Comparison of ENCODE assay signal across 14 cellular contexts in the genomic region with DNA sequence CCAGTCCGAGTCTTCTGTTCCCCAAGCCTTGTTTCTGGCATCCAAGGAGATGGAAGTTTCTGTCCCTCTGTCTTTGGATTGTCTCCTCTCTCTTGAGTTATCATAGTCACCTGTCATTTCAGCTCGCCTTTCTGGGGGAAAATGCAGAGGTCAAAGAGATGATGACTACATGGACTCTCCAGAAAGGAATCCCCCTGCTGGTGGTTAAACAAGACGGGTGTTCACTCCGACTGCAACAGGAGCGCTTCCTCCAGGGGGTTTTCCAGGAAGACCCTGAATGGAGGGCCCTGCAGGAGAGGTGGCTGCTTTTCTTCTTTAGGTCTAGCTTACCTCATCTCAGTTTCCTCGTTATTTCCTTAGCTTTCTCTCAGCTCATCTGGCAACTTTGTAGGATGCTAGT. TPM values are rescaled to one million over a fixed set of nuclear protein-coding genes. Genes with fewer than 3 reads are reported as not detected.
DNase-seq lines count a peak whose midpoint lies in the region; ATAC-seq and TF ChIP-seq lines count a peak whose summit lies in the region.
"Had no signal": no experiment of that assay in that cellular context is flagged by ENCODE, and none has a peak within 500 bp of the region (broad histone marks: within the 10 kb centered on the region; RNA-seq: fewer than 3 reads in every experiment).

No MANE protein-coding gene starts in this region.

- H3K27me3 Mint-ChIP-seq in activated naive CD4-positive, alpha-beta T cell treated with anti-CD3 and anti-CD28 coated beads, Interleukin-2, amount 50 U/mL, for 24 hours = no peaks in the 10 kb centered on the region

- no peak overlapping the region for H2AK5ac ChIP-seq in IMR-90 (ENCODE audit: low read depth, low read length)

- no peak for TF ChIP-seq POLR2A in IMR-90 (IDR thresholded peaks at IDR 0.05; ENCODE audit: low read depth, low read length)

- H4K5ac ChIP-seq in IMR-90 (ENCODE audit: low read depth, low read length) = no peak overlapping the region

- no peaks in the 10 kb centered on the region for H3K9me3 Mint-ChIP-seq in activated naive CD4-positive, alpha-beta T cell treated with anti-CD3 and anti-CD28 coated beads, Interleukin-2, amount 50 U/mL, for 24 hours
- H3K9me3 Mint-ChIP-seq in activated naive CD4-positive, alpha-beta T cell treated with anti-CD3 and anti-CD28 coated beads, Interleukin-2, amount 50 U/mL, for 72 hours = no peaks in the 10 kb centered on the region
- H3K9me3 Mint-ChIP-seq: activated T-helper 2 cell treated with anti-CD3 and anti-CD28 coated beads, Interferon-gamma antibody, Interleukin-2, Interleukin-4, amounts not matched to agents 10 μg/mL and 5 μg/mL and 100 μg/mL, durations not matched to agents 14 hours and 24 hours and 36 hours had no signal

- no peak overlapping the region for H3K18ac ChIP-seq in IMR-90 (ENCODE audit: low read depth, low read length)

- H3K9ac ChIP-seq in IMR-90 (ENCODE audit: low read depth, low read length) (no peak overlapping the region), smooth muscle cell (ENCODE audit: low read depth) (no peak overlapping the region)

- no peak overlapping the region for H3K4me2 ChIP-seq in IMR-90 (ENCODE audit: low read depth, low read length)
- H3K4me2 ChIP-seq in smooth muscle cell = no peak overlapping the region

- H3K79me1 ChIP-seq in IMR-90 (ENCODE audit: low read depth in 1 of 2, low read length in 2 of 2) = no peaks in the 10 kb centered on the region

- H3K23ac ChIP-seq in IMR-90 (ENCODE audit: low read depth, low read length) = no peak overlapping the region

- H3F3A ChIP-seq in smooth muscle cell (ENCODE audit: low read depth) = no peaks in the 10 kb centered on the region

- H3K4me1 ChIP-seq in IMR-90 (ENCODE audit: control insufficient read depth, insufficient read depth, low read length) (no peaks in the 10 kb centered on the region), smooth muscle cell (ENCODE audit: low read depth) (no peaks in the 10 kb centered on the region), tibial artery (peaks cover 0 to 17% (median 0%) of the 10 kb centered on the region in 4 donors)
- H3K4me1 ChIP-seq: suprapubic skin had no signal

- no peak for ATAC-seq in activated naive CD4-positive, alpha-beta T cell treated with anti-CD3 and anti-CD28 coated beads, Interleukin-2, amount 50 U/mL, for 72 hours
- ATAC-seq in IMR-90 (ENCODE audit: low read depth) = no peak
- ATAC-seq in GM21360 (IDR thresholded peaks at IDR 0.05; ENCODE audit: unreplicated experiment) = no peak

- no peak overlapping the region for H3K4ac ChIP-seq in IMR-90 (ENCODE audit: low read depth, low read length)

- no peaks in the 10 kb centered on the region for H3K79me2 ChIP-seq in smooth muscle cell (ENCODE audit: low read depth)

- no TSS peak for BruUV-seq in IMR-90 (replicated peaks; lab: Mats Ljungman, UMichigan)

- H2AK9ac ChIP-seq in IMR-90 (replicated peaks; ENCODE audit: low read depth, low read length, poor library complexity) = no peak overlapping the region

- no peak for DNase-seq in activated naive CD4-positive, alpha-beta T cell treated with anti-CD3 and anti-CD28 coated beads, Interleukin-2, amount 50 U/mL, for 72 hours (ENCODE audit: low spot score in 2 of 2)
- DNase-seq in IMR-90 (no peak), choroid plexus epithelial cell (ENCODE audit: low read depth) (no peak), smooth muscle cell (lab: John Stamatoyannopoulos, UW; ENCODE audit: unreplicated experiment) (no peak), tibial artery (no peak), GM19240 (ENCODE audit: insufficient read length, low spot score) (no peak)
- DNase-seq: activated CD4-positive, alpha-beta T cell treated with anti-CD3 and anti-CD28 coated beads, Interleukin-2, amount 50 U/mL, for 4 hours; DMS153; NCI-H1105; NCI-H446 had no signal

- H3K27ac Mint-ChIP-seq in activated naive CD4-positive, alpha-beta T cell treated with anti-CD3 and anti-CD28 coated beads, Interleukin-2, amount 50 U/mL, for 24 hours = peak overlapping the region; percentile 41
- peak overlapping the region in 1 of 2 donors; percentile 12 for H3K27ac Mint-ChIP-seq in activated naive CD4-positive, alpha-beta T cell treated with anti-CD3 and anti-CD28 coated beads, Interleukin-2, amount 50 U/mL, for 72 hours
- H3K27ac Mint-ChIP-seq: activated T-helper 2 cell treated with anti-CD3 and anti-CD28 coated beads, Interferon-gamma antibody, Interleukin-2, Interleukin-4, amounts not matched to agents 10 μg/mL and 5 μg/mL and 100 μg/mL, durations not matched to agents 14 hours and 24 hours and 36 hours had no signal

- no peak overlapping the region for H4K91ac ChIP-seq in IMR-90 (ENCODE audit: insufficient read depth, low read depth, low read length)

- H2BK15ac ChIP-seq in IMR-90 (ENCODE audit: low read depth, low read length) = no peak overlapping the region

- H3K27me3 ChIP-seq in IMR-90 (ENCODE audit: control insufficient read depth, insufficient read depth, low read length) (no peaks in the 10 kb centered on the region), smooth muscle cell (ENCODE audit: low read depth) (no peaks in the 10 kb centered on the region), tibial artery (no peaks in the 10 kb centered on the region)
- H3K27me3 ChIP-seq: suprapubic skin had no signal

- TF ChIP-seq CTCF in IMR-90 (conservative IDR thresholded peaks at IDR 0.05; ENCODE audit: low read depth, low read length) (0 out of 2 replicates have a peak, but pooled peaks have one; percentile 7), choroid plexus epithelial cell (conservative IDR thresholded peaks at IDR 0.05; ENCODE audit: low read depth, low read length) (peak; percentile 17), smooth muscle cell (IDR thresholded peaks at IDR 0.05; ENCODE audit: borderline replicate concordance, insufficient read depth, poor library complexity, severe bottlenecking) (peak; percentile 6), tibial artery (IDR thresholded peaks at IDR 0.05) (no peak)

- H3K56ac ChIP-seq in IMR-90 (ENCODE audit: extremely low read depth, insufficient read depth, low read length) = no peak overlapping the region

- H3K9me3 ChIP-seq in IMR-90 (ENCODE audit: control insufficient read depth, insufficient read depth, low read length) (no peaks in the 10 kb centered on the region), smooth muscle cell (replicated peaks; ENCODE audit: low read depth) (no peaks in the 10 kb centered on the region), tibial artery (no peaks in the 10 kb centered on the region)
- H3K9me3 ChIP-seq: suprapubic skin had no signal

- intact Hi-C loops in IMR-90 (cut with micrococcal nuclease) (no loop called here), tibial artery (cut with DNase I; ENCODE audit: low total_unique reads) (no loop called here)

- H4K20me1 ChIP-seq in IMR-90 (ENCODE audit: insufficient read depth, low read length) (no peaks in the 10 kb centered on the region), smooth muscle cell (ENCODE audit: low read depth) (no peaks in the 10 kb centered on the region)

- in situ Hi-C loops in IMR-90 (cut with MboI; ENCODE audit: low sequenced_read_pairs) = no loop called here

- POLR2A ChIA-PET in IMR-90 (lab: Charles Lee; ENCODE audit: unreplicated experiment) = no interaction called here

- H3K4me3 ChIP-seq in IMR-90 (ENCODE audit: insufficient read depth, low read depth, low read length) (no peak overlapping the region), choroid plexus epithelial cell (ENCODE audit: low read depth, low read length) (no peak overlapping the region), smooth muscle cell (no peak overlapping the region), tibial artery (no peak overlapping the region)
- H3K4me3 ChIP-seq: suprapubic skin had no signal

- no peak overlapping the region for H2AFZ ChIP-seq in IMR-90 (replicated peaks; ENCODE audit: low read length, poor library complexity)
- H2AFZ ChIP-seq in smooth muscle cell (ENCODE audit: low read depth) = no peak overlapping the region

- H2BK5ac ChIP-seq in IMR-90 (ENCODE audit: low read depth, low read length, poor library complexity, severe bottlenecking) = no peak overlapping the region

- no peak overlapping the region for H2BK20ac ChIP-seq in IMR-90 (ENCODE audit: low read depth, low read length)

- TF ChIP-seq RAD21 in IMR-90 (IDR thresholded peaks at IDR 0.05; ENCODE audit: low read length) = no peak

- H3K27ac ChIP-seq in IMR-90 (ENCODE audit: insufficient read depth, low read length) (no peak overlapping the region), smooth muscle cell (ENCODE audit: low read depth) (no peak overlapping the region), tibial artery (no peak overlapping the region)
- H3K27ac ChIP-seq: suprapubic skin had no signal

- H3K14ac ChIP-seq in IMR-90 (replicated peaks; ENCODE audit: low read depth, low read length) = no peak overlapping the region

- H3K36me3 ChIP-seq in IMR-90 (ENCODE audit: control insufficient read depth, insufficient read depth, low read length) (no peaks in the 10 kb centered on the region), smooth muscle cell (ENCODE audit: low read depth) (no peaks in the 10 kb centered on the region), tibial artery (peaks cover 0 to 9% (median 0%) of the 10 kb centered on the region in 3 donors)

- H2BK120ac ChIP-seq in IMR-90 (ENCODE audit: low read depth, low read length) = no peak overlapping the region

- no peak overlapping the region for H3K4me3 Mint-ChIP-seq in activated naive CD4-positive, alpha-beta T cell treated with anti-CD3 and anti-CD28 coated beads, Interleukin-2, amount 50 U/mL, for 24 hours

- H3K9me1 ChIP-seq in IMR-90 (ENCODE audit: insufficient read depth, low read length) = peaks cover 2% of the 10 kb centered on the region; the same call in 1 of the 2 replicates

- no peak overlapping the region for H4K8ac ChIP-seq in IMR-90 (ENCODE audit: low read depth in 2 of 2, low read length in 2 of 2)

- peaks cover 34% of the 10 kb centered on the region for H3K36me3 Mint-ChIP-seq in activated naive CD4-positive, alpha-beta T cell treated with anti-CD3 and anti-CD28 coated beads, Interleukin-2, amount 50 U/mL, for 24 hours
- H3K36me3 Mint-ChIP-seq in activated naive CD4-positive, alpha-beta T cell treated with anti-CD3 and anti-CD28 coated beads, Interleukin-2, amount 50 U/mL, for 72 hours = peaks cover 30 to 59% of the 10 kb centered on the region in 2 donors

- CTCF ChIA-PET in IMR-90 (lab: Yijun Ruan, JAX) = interaction anchor here (0.7 to 1.1 kb wide), 2 partner anchors 16 kb away, joined by 3 read pairs; no protein-coding TSS in a partner anchor

- dilution Hi-C loops in IMR-90 (cut with HindIII; ENCODE audit: low sequenced_read_pairs, unreplicated experiment) = no loop called here

- H3K4me1 Mint-ChIP-seq in activated naive CD4-positive, alpha-beta T cell treated with anti-CD3 and anti-CD28 coated beads, Interleukin-2, amount 50 U/mL, for 24 hours = peaks cover 54% of the 10 kb centered on the region

- no CpG with 5 or more reads among the region's 6 CpGs for WGBS in IMR-90 (ENCODE audit: extremely low coverage in 2 of 2, insufficient read length in 1 of 2), 2 experiments
- WGBS in smooth muscle cell (ENCODE audit: low lambda C conversion rate) = 79% methylated on average over 6 of the region's 6 CpGs

RNA-seq across cellular contexts. Expression of a gene that starts 25.1 kb away (rescaled TPM):
- total RNA-seq in activated naive CD4-positive, alpha-beta T cell treated with anti-CD3 and anti-CD28 coated beads, Interleukin-2, amount 50 U/mL, for 72 hours = 10 to 100 TPM; 34.4 to 87.8 TPM
- total RNA-seq in IMR-90 (2012; rRNA removed) (18.3 and 21.3 TPM in 2 replicates), smooth muscle cell (0.72 and 2.2 TPM in 2 replicates)
- polyA plus RNA-seq in IMR-90 (2012; rRNA removed) (10.6 and 11.0 TPM in 2 replicates), smooth muscle cell (0.82 TPM in 1 of 2 replicates, not detected in the other)
- 2.9 and 4.5 TPM in 2 replicates for polyA plus RNA-seq in IMR-90 (2012; cell fraction: cytosol; rRNA removed)
- 1.2 and 8.3 TPM in 2 replicates for polyA plus RNA-seq in IMR-90 (2012; cell fraction: nucleus; rRNA removed; ENCODE audit: low replicate concordance)

RNA-seq across cellular contexts. Expression of a gene that starts 34.5 kb away (rescaled TPM):
- total RNA-seq in activated naive CD4-positive, alpha-beta T cell treated with anti-CD3 and anti-CD28 coated beads, Interleukin-2, amount 50 U/mL, for 72 hours = 10 to 100 TPM; 60.4 to 64.7 TPM
- total RNA-seq in IMR-90 (2012; rRNA removed) = 27.4 and 27.5 TPM in 2 replicates
- polyA plus RNA-seq in IMR-90 (2012; rRNA removed) = 2.7 and 3.6 TPM in 2 replicates
- polyA plus RNA-seq in IMR-90 (2012; cell fraction: cytosol; rRNA removed) = 0.61 and 0.63 TPM in 2 replicates
- polyA plus RNA-seq in IMR-90 (2012; cell fraction: nucleus; rRNA removed; ENCODE audit: low replicate concordance) = 1.2 and 7.0 TPM in 2 replicates
- total RNA-seq in smooth muscle cell = 24.3 and 28.0 TPM in 2 replicates
- polyA plus RNA-seq in smooth muscle cell = 2.3 and 3.5 TPM in 2 replicates

Comparison
In these comparisons a context has a peak if more than half of its experiments do, and no peak if none do; other contexts are left out.
1. CTCF ChIP-seq: peak in IMR-90 (single experiment), choroid plexus epithelial cell (single experiment) and smooth muscle cell (single experiment); none in tibial artery (0 of 2).